2 cellular contexts compared by ENCODE assay signal in the genomic region with DNA sequence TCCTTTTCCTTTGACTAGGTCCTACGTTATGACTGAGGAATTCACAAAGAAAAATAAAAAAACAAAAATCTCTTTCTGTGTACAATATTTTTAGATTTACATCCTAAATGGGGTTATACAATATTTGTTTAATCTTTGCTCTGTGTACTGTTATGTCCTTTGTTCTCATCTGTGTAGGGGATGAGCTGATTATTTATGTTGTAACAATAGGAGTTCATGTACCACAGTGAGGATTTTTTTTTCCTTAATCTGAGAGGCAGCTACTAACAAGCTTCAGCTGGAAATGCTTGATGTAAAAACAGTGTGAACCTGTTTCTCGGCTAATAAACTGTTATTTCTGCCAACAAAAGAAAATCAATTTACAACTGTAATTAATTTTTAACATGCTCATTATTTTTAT.
TF ChIP-seq lines count a peak whose summit lies in the region.

No MANE protein-coding gene starts in this region.

TF ChIP-seq in IMR-90, 13 proteins besides CTCF, POLR2A, EP300 and RAD21:
- no peak for TF ChIP-seq MAFK (IDR thresholded peaks at IDR 0.05; ENCODE audit: low read depth, low read length)
- TF ChIP-seq, protein P1, sequence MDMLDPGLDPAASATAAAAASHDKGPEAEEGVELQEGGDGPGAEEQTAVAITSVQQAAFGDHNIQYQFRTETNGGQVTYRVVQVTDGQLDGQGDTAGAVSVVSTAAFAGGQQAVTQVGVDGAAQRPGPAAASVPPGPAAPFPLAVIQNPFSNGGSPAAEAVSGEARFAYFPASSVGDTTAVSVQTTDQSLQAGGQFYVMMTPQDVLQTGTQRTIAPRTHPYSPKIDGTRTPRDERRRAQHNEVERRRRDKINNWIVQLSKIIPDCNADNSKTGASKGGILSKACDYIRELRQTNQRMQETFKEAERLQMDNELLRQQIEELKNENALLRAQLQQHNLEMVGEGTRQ (IDR thresholded peaks at IDR 0.05; ENCODE audit: low read depth, low read length), result no peak
- TF ChIP-seq RFX5 (IDR thresholded peaks at IDR 0.05; ENCODE audit: low read depth, low read length), result no peak
- no peak for TF ChIP-seq FOS (IDR thresholded peaks at IDR 0.05; ENCODE audit: low read depth, low read length)
- peak; percentile 27; the same call in 1 of the 2 replicates for TF ChIP-seq CEBPB (IDR thresholded peaks at IDR 0.05; ENCODE audit: low read depth, low read length)
- no peak for TF ChIP-seq BHLHE40 (IDR thresholded peaks at IDR 0.05; ENCODE audit: low read depth, low read length)

TF ChIP-seq in neural cell, 6 proteins besides CTCF, POLR2A, EP300 and RAD21:
- TF ChIP-seq MXI1 (conservative IDR thresholded peaks at IDR 0.05; ENCODE audit: poor library complexity, severe bottlenecking) (no peak), EZH2 (IDR thresholded peaks at IDR 0.05; ENCODE audit: borderline replicate concordance, insufficient read depth, low read length, poor library complexity, severe bottlenecking) (no peak), TAF1 (IDR thresholded peaks at IDR 0.05; ENCODE audit: low read depth) (no peak), POLR2AphosphoS5 (IDR thresholded peaks at IDR 0.05) (no peak), SMC3 (conservative IDR thresholded peaks at IDR 0.05; ENCODE audit: poor library complexity) (no peak)
- TF ChIP-seq, protein P2, sequence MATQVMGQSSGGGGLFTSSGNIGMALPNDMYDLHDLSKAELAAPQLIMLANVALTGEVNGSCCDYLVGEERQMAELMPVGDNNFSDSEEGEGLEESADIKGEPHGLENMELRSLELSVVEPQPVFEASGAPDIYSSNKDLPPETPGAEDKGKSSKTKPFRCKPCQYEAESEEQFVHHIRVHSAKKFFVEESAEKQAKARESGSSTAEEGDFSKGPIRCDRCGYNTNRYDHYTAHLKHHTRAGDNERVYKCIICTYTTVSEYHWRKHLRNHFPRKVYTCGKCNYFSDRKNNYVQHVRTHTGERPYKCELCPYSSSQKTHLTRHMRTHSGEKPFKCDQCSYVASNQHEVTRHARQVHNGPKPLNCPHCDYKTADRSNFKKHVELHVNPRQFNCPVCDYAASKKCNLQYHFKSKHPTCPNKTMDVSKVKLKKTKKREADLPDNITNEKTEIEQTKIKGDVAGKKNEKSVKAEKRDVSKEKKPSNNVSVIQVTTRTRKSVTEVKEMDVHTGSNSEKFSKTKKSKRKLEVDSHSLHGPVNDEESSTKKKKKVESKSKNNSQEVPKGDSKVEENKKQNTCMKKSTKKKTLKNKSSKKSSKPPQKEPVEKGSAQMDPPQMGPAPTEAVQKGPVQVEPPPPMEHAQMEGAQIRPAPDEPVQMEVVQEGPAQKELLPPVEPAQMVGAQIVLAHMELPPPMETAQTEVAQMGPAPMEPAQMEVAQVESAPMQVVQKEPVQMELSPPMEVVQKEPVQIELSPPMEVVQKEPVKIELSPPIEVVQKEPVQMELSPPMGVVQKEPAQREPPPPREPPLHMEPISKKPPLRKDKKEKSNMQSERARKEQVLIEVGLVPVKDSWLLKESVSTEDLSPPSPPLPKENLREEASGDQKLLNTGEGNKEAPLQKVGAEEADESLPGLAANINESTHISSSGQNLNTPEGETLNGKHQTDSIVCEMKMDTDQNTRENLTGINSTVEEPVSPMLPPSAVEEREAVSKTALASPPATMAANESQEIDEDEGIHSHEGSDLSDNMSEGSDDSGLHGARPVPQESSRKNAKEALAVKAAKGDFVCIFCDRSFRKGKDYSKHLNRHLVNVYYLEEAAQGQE (IDR thresholded peaks at IDR 0.05; ENCODE audit: borderline replicate concordance), result no peak
